Comparison of ENCODE assay signal across 15 cellular contexts in the genomic region with DNA sequence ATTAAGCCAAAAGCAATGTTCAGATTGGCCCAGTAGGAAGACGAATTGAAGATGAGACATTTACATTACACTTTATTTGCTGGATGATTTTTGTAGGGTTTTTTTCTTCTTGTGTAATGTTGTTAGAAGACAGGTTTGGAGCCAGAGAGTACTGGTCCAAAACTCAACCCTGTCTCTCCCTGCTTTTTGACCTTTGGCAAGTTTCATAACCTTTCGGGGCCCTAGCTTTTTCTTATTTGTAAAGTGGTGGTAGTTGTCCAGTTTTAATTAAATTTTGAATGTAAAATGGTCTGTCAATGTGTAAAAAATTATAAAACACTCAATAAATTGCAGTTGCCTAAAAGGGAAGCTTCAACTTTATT. TPM values are rescaled to one million over a fixed set of nuclear protein-coding genes. Genes with fewer than 3 reads are reported as not detected.
DNase-seq lines count a peak whose midpoint lies in the region; ATAC-seq and TF ChIP-seq lines count a peak whose summit lies in the region.
"Had no signal": no experiment of that assay in that cellular context is flagged by ENCODE, and none has a peak within 500 bp of the region (broad histone marks: within the 10 kb centered on the region; RNA-seq: fewer than 3 reads in every experiment).

No MANE protein-coding gene starts in this region.

- POLR2A ChIA-PET in Caco-2 (lab: Charles Lee): no interaction called here

- no peaks in the 10 kb centered on the region for H3K27me3 ChIP-seq in adrenal gland
- H3K27me3 ChIP-seq in heart right ventricle: no peaks in the 10 kb centered on the region
- no peaks in the 10 kb centered on the region for H3K27me3 ChIP-seq in tibial nerve
- H3K27me3 ChIP-seq in Caco-2 (replicated peaks; ENCODE audit: control insufficient read depth, insufficient read depth, low read length): no peaks in the 10 kb centered on the region

- peak overlapping the region in 4 of 5 donors; percentile 57 to 85 (median 73) for H3K27ac ChIP-seq in adrenal gland
- H3K27ac ChIP-seq in heart right ventricle: peak overlapping the region; percentile 50 to 85 (median 72)
- H3K27ac ChIP-seq in tibial nerve: peak overlapping the region in 3 of 4 donors; percentile 50 to 66 (median 66)
- H3K27ac ChIP-seq: epithelial cell of prostate had no signal

- H3K27me3 Mint-ChIP-seq in nephron (ENCODE audit: low read depth) (no peaks in the 10 kb centered on the region), natural killer cell (ENCODE audit: low read depth in 2 of 2) (no peaks in the 10 kb centered on the region), Caco-2 (ENCODE audit: insufficient read depth, unreplicated experiment) (no peaks in the 10 kb centered on the region)
- H3K27me3 Mint-ChIP-seq: activated CD8-positive, alpha-beta memory T cell treated with anti-CD3 and anti-CD28 coated beads, Interleukin-2, amount 10 ng/mL, durations not matched to agents 7 days and 5 days had no signal

- H3K4me1 ChIP-seq in adrenal gland (replicated peaks in 1 of 2) (peaks cover 32 to 53% of the 10 kb centered on the region in 2 donors), heart right ventricle (peaks cover 24 to 72% (median 50%) of the 10 kb centered on the region in 9 donors), tibial nerve (peaks cover 5 to 67% (median 32%) of the 10 kb centered on the region in 4 donors), Caco-2 (peaks cover 11% of the 10 kb centered on the region; the same call in 1 of the 2 replicates)

- no peak for DNase-seq in adrenal gland
- no peak for DNase-seq in heart right ventricle
- no peak for DNase-seq in tibial nerve (ENCODE audit: low spot score in 2 of 2)
- DNase-seq in natural killer cell: no peak
- no peak for DNase-seq in Caco-2
- no peak for DNase-seq in activated CD4-positive, alpha-beta T cell treated with anti-CD3 and anti-CD28 coated beads, Interleukin-2, amount 50 U/mL, for 48 hours
- no peak for DNase-seq in NCI-H526 (lab: John Stamatoyannopoulos, UW)
- DNase-seq: activated CD8-positive, alpha-beta memory T cell treated with anti-CD3 and anti-CD28 coated beads, Interleukin-2, amount 10 ng/mL, durations not matched to agents 7 days and 5 days; activated naive CD4-positive, alpha-beta T cell treated with Interleukin-2 at 50 U/mL for 16 hours; central memory CD4-positive, alpha-beta T cell; occipital lobe; SK-N-SH; stimulated activated CD4-positive, alpha-beta T cell treated with anti-CD3 and anti-CD28 coated beads, Interleukin-1b, Interleukin-23, amount 100 ng/mL, for 48 hours had no signal

- CTCF ChIA-PET in Caco-2 (lab: Charles Lee): interaction anchor here (0.7 to 1.9 kb wide), 4 partner anchors 30 to 827 kb away, joined by 3 to 28 read pairs (median 5); a partner anchor contains a TSS

- WGBS in adrenal gland, 4 donors: 8 to 36% (median 13%) methylated on average over 2 of the region's 2 CpGs
- 12 to 72% methylated on average over 2 of the region's 2 CpGs for WGBS in heart right ventricle, 2 donors
- 20 to 50% methylated on average over 2 of the region's 2 CpGs for WGBS in tibial nerve, 2 donors

- BruUV-seq in Caco-2 (replicated peaks; lab: Mats Ljungman, UMichigan): no TSS peak

- TF ChIP-seq CTCF in adrenal gland (IDR thresholded peaks at IDR 0.05) (no peak), heart right ventricle (IDR thresholded peaks at IDR 0.05) (no peak), nephron (IDR thresholded peaks at IDR 0.05; ENCODE audit: unreplicated experiment in 3 of 3) (no peak), tibial nerve (IDR thresholded peaks at IDR 0.05) (no peak), natural killer cell (IDR thresholded peaks at IDR 0.05) (no peak), Caco-2 (IDR thresholded peaks at IDR 0.05; ENCODE audit: insufficient read depth in 1 of 2, low read depth in 1 of 2, low read length in 1 of 2, severe bottlenecking in 1 of 2, unreplicated experiment in 1 of 2) (no peak)

- H3K4me1 Mint-ChIP-seq in nephron (peaks cover 38% of the 10 kb centered on the region), natural killer cell (peaks cover 43% of the 10 kb centered on the region in 2 donors), Caco-2 (ENCODE audit: low read depth, unreplicated experiment) (peaks cover 21% of the 10 kb centered on the region)

- H3K36me3 Mint-ChIP-seq in nephron (ENCODE audit: low read depth): no peaks in the 10 kb centered on the region
- no peaks in the 10 kb centered on the region for H3K36me3 Mint-ChIP-seq in natural killer cell
- H3K36me3 Mint-ChIP-seq in Caco-2 (ENCODE audit: insufficient read depth, unreplicated experiment): no peaks in the 10 kb centered on the region
- H3K36me3 Mint-ChIP-seq: activated CD8-positive, alpha-beta memory T cell treated with anti-CD3 and anti-CD28 coated beads, Interleukin-2, amount 10 ng/mL, durations not matched to agents 7 days and 5 days had no signal

- peak overlapping the region; percentile 25 to 50 (median 32) for H3K27ac Mint-ChIP-seq in nephron
- peak overlapping the region in 1 of 2 donors; percentile 7 for H3K27ac Mint-ChIP-seq in natural killer cell
- H3K27ac Mint-ChIP-seq in Caco-2 (ENCODE audit: unreplicated experiment): no peak overlapping the region
- H3K27ac Mint-ChIP-seq: activated CD8-positive, alpha-beta memory T cell treated with anti-CD3 and anti-CD28 coated beads, Interleukin-2, amount 10 ng/mL, durations not matched to agents 7 days and 5 days had no signal

- H3K4me3 Mint-ChIP-seq in nephron (no peak overlapping the region), natural killer cell (no peak overlapping the region), Caco-2 (ENCODE audit: unreplicated experiment) (no peak overlapping the region)
- H3K4me3 Mint-ChIP-seq: activated CD8-positive, alpha-beta memory T cell treated with anti-CD3 and anti-CD28 coated beads, Interleukin-2, amount 10 ng/mL, durations not matched to agents 7 days and 5 days had no signal

- intact Hi-C loops in adrenal gland (cut with DNase I) (no loop called here), heart right ventricle (cut with DNase I) (no loop called here), natural killer cell (cut with micrococcal nuclease) (no loop called here), Caco-2 (cut with micrococcal nuclease; ENCODE audit: unreplicated experiment) (no loop called here)

- H3K36me3 ChIP-seq in adrenal gland (replicated peaks in 1 of 2) (no peaks in the 10 kb centered on the region), heart right ventricle (no peaks in the 10 kb centered on the region), tibial nerve (no peaks in the 10 kb centered on the region), Caco-2 (ENCODE audit: control insufficient read depth, insufficient read depth, low read length) (no peaks in the 10 kb centered on the region)

- H3K9me3 ChIP-seq in adrenal gland (replicated peaks in 1 of 3) (no peaks in the 10 kb centered on the region), heart right ventricle (no peaks in the 10 kb centered on the region), tibial nerve (no peaks in the 10 kb centered on the region), Caco-2 (no peaks in the 10 kb centered on the region)
- H3K9me3 ChIP-seq: SK-N-SH had no signal

- H3K4me3 ChIP-seq in adrenal gland (no peak overlapping the region), heart right ventricle (no peak overlapping the region), tibial nerve (no peak overlapping the region), Caco-2 (ENCODE audit: low read depth, low read length) (no peak overlapping the region)

- TF ChIP-seq POLR2A in adrenal gland (IDR thresholded peaks at IDR 0.05) (no peak), tibial nerve (IDR thresholded peaks at IDR 0.05) (no peak)

- ATAC-seq in heart right ventricle: peak in 2 of 8 donors; percentile 2 to 18
- no peak for ATAC-seq in natural killer cell
- ATAC-seq: activated CD8-positive, alpha-beta memory T cell treated with anti-CD3 and anti-CD28 coated beads, Interleukin-2, amount 10 ng/mL, durations not matched to agents 7 days and 5 days had no signal

- TF ChIP-seq EP300 in tibial nerve (IDR thresholded peaks at IDR 0.05): no peak

- H3K9me3 Mint-ChIP-seq in nephron: peaks cover 2% of the 10 kb centered on the region
- H3K9me3 Mint-ChIP-seq in natural killer cell: no peaks in the 10 kb centered on the region
- no peaks in the 10 kb centered on the region for H3K9me3 Mint-ChIP-seq in Caco-2 (ENCODE audit: unreplicated experiment)

RNA-seq across cellular contexts. Expression of a gene that starts 29.5 kb away (rescaled TPM):
- 10 to 100 TPM; 47.3 to 92.7 (median 60.1) TPM for total RNA-seq in adrenal gland
- 100 to 1,000 TPM in 1 of 3 donors, 10 to 100 TPM in 2; 83.9 to 123 (median 85.5) TPM for polyA plus RNA-seq in adrenal gland
- 10 to 100 TPM; 13.1 to 20.3 (median 17.4) TPM for total RNA-seq in heart right ventricle
- polyA plus RNA-seq in heart right ventricle: 10 to 100 TPM; 10.9 to 46.7 TPM
- total RNA-seq in tibial nerve: 100 to 1,000 TPM in 1 of 4 donors, 10 to 100 TPM in 3; 49.4 to 108 (median 64.3) TPM
- 10 to 100 TPM; 21.0 to 24.2 (median 23.8) TPM for total RNA-seq in natural killer cell
- total RNA-seq in Caco-2 (2022): 25.2 and 32.0 TPM in 2 replicates
